Comparison of ENCODE assay signal across 18 cellular contexts in genomic region chr12:1339608-1340319, GRCh38.
"Had no signal": no experiment of that assay in that cellular context is flagged by ENCODE, and none has a peak within 500 bp of the region (broad histone marks: within the 10 kb centered on the region; RNA-seq: fewer than 3 reads in every experiment).

No MANE protein-coding gene starts in this region.

- H3K9ac ChIP-seq: neural progenitor cell had no signal

- H3K9me3 Mint-ChIP-seq: activated B cell treated with CpG ODN at 0.5 μM for 24 hours had no signal

- H3K27ac ChIP-seq: colonic mucosa, left lung, neural progenitor cell, ovary, tibial nerve, vagina had no signal

- H3K27me3 Mint-ChIP-seq: activated B cell treated with CpG ODN at 0.5 μM for 24 hours; activated CD4-positive, alpha-beta memory T cell treated with anti-CD3 and anti-CD28 coated beads, Interleukin-2, amount 10 ng/mL, durations not matched to agents 7 days and 5 days; activated CD8-positive, alpha-beta memory T cell treated with anti-CD3 and anti-CD28 coated beads, Interleukin-2, amount 10 ng/mL, durations not matched to agents 7 days and 5 days; activated naive CD8-positive, alpha-beta T cell had no signal

- DNase-seq: activated B cell treated with CpG ODN at 0.5 μM for 24 hours; activated CD4-positive, alpha-beta memory T cell treated with anti-CD3 and anti-CD28 coated beads, Interleukin-2, amount 10 ng/mL, durations not matched to agents 7 days and 5 days; activated CD4-positive, alpha-beta T cell treated with anti-CD3 and anti-CD28 coated beads for 4 hours; activated CD8-positive, alpha-beta memory T cell treated with anti-CD3 and anti-CD28 coated beads, Interleukin-2, amount 10 ng/mL, durations not matched to agents 7 days and 5 days; colonic mucosa; foreskin melanocyte; glutamatergic neuron; hypothalamus; left lung; ovary; stimulated activated CD4-positive, alpha-beta T cell treated with anti-CD3 and anti-CD28 coated beads, Interleukin-2, amount 100 ng/mL, for 24 hours; stimulated activated naive CD8-positive, alpha-beta T cell treated with anti-CD3 and anti-CD28 coated beads, Interleukin-15, Interleukin-2, amounts not matched to agents 100 U/mL and 50 U/mL, for 24 hours; T-helper 1 cell; T-helper 9 cell had no signal

- H2AFZ ChIP-seq: neural progenitor cell had no signal

- ATAC-seq: activated CD8-positive, alpha-beta memory T cell treated with anti-CD3 and anti-CD28 coated beads, Interleukin-2, amount 10 ng/mL, durations not matched to agents 7 days and 5 days; left lung; stimulated activated naive CD8-positive, alpha-beta T cell treated with anti-CD3 and anti-CD28 coated beads, Interleukin-15, Interleukin-2, amounts not matched to agents 100 U/mL and 50 U/mL, for 24 hours had no signal

- H3K9me3 ChIP-seq: colonic mucosa, ovary, tibial nerve, vagina had no signal

- H3K4me1 ChIP-seq: colonic mucosa, left lung, neural progenitor cell, tibial nerve, vagina had no signal

- H3K4me2 ChIP-seq: neural progenitor cell had no signal

- H3K4me3 ChIP-seq: colonic mucosa, left lung, neural progenitor cell, ovary, tibial nerve, vagina had no signal

- H3K4me3 Mint-ChIP-seq: activated B cell treated with CpG ODN at 0.5 μM for 24 hours; activated CD4-positive, alpha-beta memory T cell treated with anti-CD3 and anti-CD28 coated beads, Interleukin-2, amount 10 ng/mL, durations not matched to agents 7 days and 5 days; activated CD8-positive, alpha-beta memory T cell treated with anti-CD3 and anti-CD28 coated beads, Interleukin-2, amount 10 ng/mL, durations not matched to agents 7 days and 5 days; activated naive CD8-positive, alpha-beta T cell; neural progenitor cell had no signal

- H3K27ac Mint-ChIP-seq: activated B cell treated with CpG ODN at 0.5 μM for 24 hours; activated CD4-positive, alpha-beta memory T cell treated with anti-CD3 and anti-CD28 coated beads, Interleukin-2, amount 10 ng/mL, durations not matched to agents 7 days and 5 days; activated CD8-positive, alpha-beta memory T cell treated with anti-CD3 and anti-CD28 coated beads, Interleukin-2, amount 10 ng/mL, durations not matched to agents 7 days and 5 days; activated naive CD8-positive, alpha-beta T cell had no signal

- H3K4me1 Mint-ChIP-seq: activated B cell treated with CpG ODN at 0.5 μM for 24 hours; activated CD4-positive, alpha-beta memory T cell treated with anti-CD3 and anti-CD28 coated beads, Interleukin-2, amount 10 ng/mL, durations not matched to agents 7 days and 5 days; neural progenitor cell had no signal

- H3K27me3 ChIP-seq: colonic mucosa, left lung, neural progenitor cell, ovary, tibial nerve, vagina had no signal

- H3K36me3 ChIP-seq: colonic mucosa, left lung, neural progenitor cell, ovary, vagina had no signal
